ENCODE assay signal across 10 cellular contexts in genomic region chr2:97901862-97902261, GRCh38.
"Had no signal": no experiment of that assay in that cellular context is flagged by ENCODE, and none has a peak within 500 bp of the region (broad histone marks: within the 10 kb centered on the region; RNA-seq: fewer than 3 reads in every experiment).

No MANE protein-coding gene starts in this region.

- DNase-seq: GM23248, GOT3, H7, H9, HCEC 1CT, HFFc6 had no signal

- H2AFZ ChIP-seq: GM23248, GM23338 had no signal

- H3K4me2 ChIP-seq: GM23338 had no signal

- H3K9me3 ChIP-seq: HAP-1 had no signal

- ATAC-seq: GM23338, HCT116 had no signal

- H3K4me3 ChIP-seq: GM23248, GM23338, HAP-1 had no signal

- H3K27ac ChIP-seq: GM23248 had no signal

- H3K4me1 ChIP-seq: HAP-1 had no signal

- H3K9ac ChIP-seq: GM23248 had no signal

- FAIRE-seq: H1 had no signal
